11 cellular contexts compared by ENCODE assay signal in genomic region chr9:124780060-124780756, GRCh38. TPM values are rescaled to one million over a fixed set of nuclear protein-coding genes. Genes with fewer than 3 reads are reported as not detected.
A peak's percentile ranks its signal among the peaks of the same experiment; 100 is the strongest.
DNase-seq lines count a peak whose midpoint lies in the region; ATAC-seq and TF ChIP-seq lines count a peak whose summit lies in the region.
"Had no signal": no experiment of that assay in that cellular context is flagged by ENCODE, and none has a peak within 500 bp of the region (broad histone marks: within the 10 kb centered on the region; RNA-seq: fewer than 3 reads in every experiment).

No MANE protein-coding gene starts in this region.

- H3K79me2 ChIP-seq in GM23248 (ENCODE audit: insufficient read depth), result no peaks in the 10 kb centered on the region

- H3K9me2 ChIP-seq in GM23248 (ENCODE audit: insufficient read depth), result no peaks in the 10 kb centered on the region

- H3K36me3 ChIP-seq in GM23248 (ENCODE audit: low read depth) (no peaks in the 10 kb centered on the region), adipocyte (ENCODE audit: control insufficient read depth, insufficient read depth, low read length, severe bottlenecking) (no peaks in the 10 kb centered on the region)
- H3K36me3 ChIP-seq: BLaER1 treated with 17β-estradiol and CSF1 and Interleukin-3, amounts not matched to agents 10 nM and 100 nM had no signal

- intact Hi-C loops in left ventricle myocardium superior (cut with micrococcal nuclease), result no loop called here

- H3K9me3 Mint-ChIP-seq in progenitor cell of endocrine pancreas (ENCODE audit: low read depth) (no peaks in the 10 kb centered on the region), endothelial cell (ENCODE audit: unreplicated experiment) (no peaks in the 10 kb centered on the region)
- H3K9me3 Mint-ChIP-seq: activated CD4-positive, alpha-beta T cell treated with anti-CD3 and anti-CD28 coated beads, Interleukin-2, amount 10 ng/mL, durations not matched to agents 7 days and 5 days had no signal

- H3K9me3 ChIP-seq in GM23248 (ENCODE audit: low read depth) (no peaks in the 10 kb centered on the region), adipocyte (ENCODE audit: control insufficient read depth, low read length) (no peaks in the 10 kb centered on the region)
- H3K9me3 ChIP-seq: BLaER1 treated with 17β-estradiol and CSF1 and Interleukin-3, amounts not matched to agents 10 nM and 100 nM had no signal

- no peak overlapping the region for H3K27ac ChIP-seq in GM23248

- H3K27ac Mint-ChIP-seq in progenitor cell of endocrine pancreas (peak overlapping the region; percentile 80), endothelial cell (ENCODE audit: unreplicated experiment) (no peak overlapping the region)
- H3K27ac Mint-ChIP-seq: activated CD4-positive, alpha-beta T cell treated with anti-CD3 and anti-CD28 coated beads, Interleukin-2, amount 10 ng/mL, durations not matched to agents 7 days and 5 days had no signal

- DNase-seq in GM23248 (peak; percentile 30), adipocyte (ENCODE audit: low read depth) (no peak), left ventricle myocardium superior (peak; percentile 61), progenitor cell of endocrine pancreas (ENCODE audit: low spot score, unreplicated experiment) (no peak), AG08395 (ENCODE audit: low spot score) (no peak), endothelial cell (ENCODE audit: low spot score) (no peak)
- DNase-seq in activated CD4-positive, alpha-beta T cell treated with anti-CD3 and anti-CD28 coated beads for 4 hours, result no peak
- DNase-seq: activated CD4-positive, alpha-beta T cell treated with anti-CD3 and anti-CD28 coated beads, Interleukin-2, amount 10 ng/mL, durations not matched to agents 7 days and 5 days; RPMI8226 had no signal

- no peak for TF ChIP-seq CTCF in progenitor cell of endocrine pancreas (IDR thresholded peaks at IDR 0.05; ENCODE audit: unreplicated experiment)
- no peak for TF ChIP-seq CTCF in endothelial cell (IDR thresholded peaks at IDR 0.05; ENCODE audit: unreplicated experiment)

- H2AFZ ChIP-seq in GM23248, result no peak overlapping the region

- H3K9ac ChIP-seq in GM23248 (no peak overlapping the region), adipocyte (ENCODE audit: low read length) (peak overlapping the region; percentile 60)
- H3K9ac ChIP-seq: BLaER1 treated with 17β-estradiol and CSF1 and Interleukin-3, amounts not matched to agents 10 nM and 100 nM had no signal

- H4K20me1 ChIP-seq in GM23248 (ENCODE audit: insufficient read depth), result no peaks in the 10 kb centered on the region

- peaks cover 25% of the 10 kb centered on the region for H3K4me1 ChIP-seq in GM23248 (ENCODE audit: insufficient read depth)
- peaks cover 26% of the 10 kb centered on the region for H3K4me1 ChIP-seq in adipocyte (ENCODE audit: control insufficient read depth, insufficient read depth, low read length)

- H3K4me1 Mint-ChIP-seq in progenitor cell of endocrine pancreas (ENCODE audit: low read depth), result peaks cover 12% of the 10 kb centered on the region
- H3K4me1 Mint-ChIP-seq in endothelial cell (ENCODE audit: unreplicated experiment), result peaks cover 21% of the 10 kb centered on the region

- in situ Hi-C loops in GM23248 (cut with MboI), result no loop called here

- H3K36me3 Mint-ChIP-seq in progenitor cell of endocrine pancreas (ENCODE audit: insufficient read depth) (no peaks in the 10 kb centered on the region), endothelial cell (ENCODE audit: low read depth, unreplicated experiment) (peaks cover 3% of the 10 kb centered on the region)

- H3K4me3 ChIP-seq in GM23248 (0 out of 2 replicates have a peak overlapping the region, but pooled peaks have one; percentile 8), adipocyte (ENCODE audit: low read length) (peak overlapping the region; percentile 35)
- H3K4me3 ChIP-seq: BLaER1 treated with 17β-estradiol and CSF1 and Interleukin-3, amounts not matched to agents 10 nM and 100 nM had no signal

- H3F3A ChIP-seq in GM23248 (ENCODE audit: insufficient read depth), result peaks cover 7% of the 10 kb centered on the region

- ATAC-seq in left ventricle myocardium superior, result peak; percentile 42
- no peak for ATAC-seq in HG03378 (IDR thresholded peaks at IDR 0.05; ENCODE audit: unreplicated experiment)

- H3K27me3 ChIP-seq in GM23248 (replicated peaks; ENCODE audit: insufficient read depth) (no peaks in the 10 kb centered on the region), adipocyte (replicated peaks; ENCODE audit: control insufficient read depth, insufficient read depth, low read length) (no peaks in the 10 kb centered on the region)

- H3K4me2 ChIP-seq in GM23248 (ENCODE audit: unreplicated experiment), result peak overlapping the region; percentile 54

- 35 to 36% methylated on average over 13 of the region's 14 CpGs for WGBS in GM23248 (ENCODE audit: low coverage in 1 of 2, low lambda C conversion rate in 2 of 2, missing lambda C conversion rate in 2 of 2), 2 experiments

- no peak overlapping the region for H3K4me3 Mint-ChIP-seq in progenitor cell of endocrine pancreas (ENCODE audit: low read depth)
- no peak overlapping the region for H3K4me3 Mint-ChIP-seq in endothelial cell (ENCODE audit: unreplicated experiment)
- H3K4me3 Mint-ChIP-seq: activated CD4-positive, alpha-beta T cell treated with anti-CD3 and anti-CD28 coated beads, Interleukin-2, amount 10 ng/mL, durations not matched to agents 7 days and 5 days had no signal

- H3K27me3 Mint-ChIP-seq in progenitor cell of endocrine pancreas, result peaks cover 19% of the 10 kb centered on the region
- peaks cover 11% of the 10 kb centered on the region for H3K27me3 Mint-ChIP-seq in endothelial cell (ENCODE audit: unreplicated experiment)

RNA-seq across cellular contexts. Expression of gene OLFML2A, which starts 3.3 kb away (rescaled TPM):
- 0.11 and 0.38 TPM in 2 replicates for total RNA-seq in GM23248 (2014; rRNA removed; shearing (Covaris generic))
- polyA plus RNA-seq in GM23248 (2016; fragmentation: Nextera tagmentation; extraction: Ambion mirVana), result 0.08 and 0.14 TPM in 2 replicates
- total RNA-seq in left ventricle myocardium superior (38.0 TPM), progenitor cell of endocrine pancreas (2.2 and 2.5 TPM in 2 replicates), endothelial cell (ENCODE audit: unreplicated experiment) (18.2 TPM)
- total RNA-seq: activated CD4-positive, alpha-beta T cell treated with anti-CD3 and anti-CD28 coated beads, Interleukin-2, amount 10 ng/mL, durations not matched to agents 7 days and 5 days had no signal

RNA-seq across cellular contexts. Expression of gene NR6A1, which starts 9.1 kb away (rescaled TPM):
- total RNA-seq in GM23248 (2014; rRNA removed; shearing (Covaris generic)), result not detected in 2 replicates
- polyA plus RNA-seq in GM23248 (2016; fragmentation: Nextera tagmentation; extraction: Ambion mirVana), result 0.06 and 0.16 TPM in 2 replicates
- total RNA-seq in left ventricle myocardium superior (1.9 TPM), progenitor cell of endocrine pancreas (71.6 and 86.4 TPM in 2 replicates), endothelial cell (ENCODE audit: unreplicated experiment) (63.8 TPM)

Comparison
In these comparisons a context has a peak if more than half of its experiments do, and no peak if none do; other contexts are left out.
1. DNase-seq: peak in GM23248 (single experiment) and left ventricle myocardium superior (single experiment); none in adipocyte (single experiment), progenitor cell of endocrine pancreas (single experiment), AG08395 (single experiment), endothelial cell (single experiment) and activated CD4-positive, alpha-beta T cell treated with anti-CD3 and anti-CD28 coated beads for 4 hours (0 of 2).
2. RNA of gene NR6A1, which starts 9.1 kb away (total RNA-seq): 71.6 to 86.4 TPM in progenitor cell of endocrine pancreas and 63.8 TPM in endothelial cell (single experiment); 1.9 TPM in left ventricle myocardium superior (single experiment) and not detected in GM23248; every median in the first group is over 10 times any median in the second.